ENCODE assay signal across 8 cellular contexts in genomic region chr12:106247731-106248176, GRCh38. TPM values are rescaled to one million over a fixed set of nuclear protein-coding genes. Genes with fewer than 3 reads are reported as not detected.
DNase-seq lines count a peak whose midpoint lies in the region; ATAC-seq and TF ChIP-seq lines count a peak whose summit lies in the region.

A gene with protein sequence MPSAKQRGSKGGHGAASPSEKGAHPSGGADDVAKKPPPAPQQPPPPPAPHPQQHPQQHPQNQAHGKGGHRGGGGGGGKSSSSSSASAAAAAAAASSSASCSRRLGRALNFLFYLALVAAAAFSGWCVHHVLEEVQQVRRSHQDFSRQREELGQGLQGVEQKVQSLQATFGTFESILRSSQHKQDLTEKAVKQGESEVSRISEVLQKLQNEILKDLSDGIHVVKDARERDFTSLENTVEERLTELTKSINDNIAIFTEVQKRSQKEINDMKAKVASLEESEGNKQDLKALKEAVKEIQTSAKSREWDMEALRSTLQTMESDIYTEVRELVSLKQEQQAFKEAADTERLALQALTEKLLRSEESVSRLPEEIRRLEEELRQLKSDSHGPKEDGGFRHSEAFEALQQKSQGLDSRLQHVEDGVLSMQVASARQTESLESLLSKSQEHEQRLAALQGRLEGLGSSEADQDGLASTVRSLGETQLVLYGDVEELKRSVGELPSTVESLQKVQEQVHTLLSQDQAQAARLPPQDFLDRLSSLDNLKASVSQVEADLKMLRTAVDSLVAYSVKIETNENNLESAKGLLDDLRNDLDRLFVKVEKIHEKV (minus strand): TSS chr12:106248020. CDS start chr12:106247851, 169 bp downstream.

- H3K27me3 ChIP-seq in OCI-LY3 (ENCODE audit: low read depth, low read length) (peaks cover 26% of the 10 kb centered on the region), thoracic aorta (replicated peaks; ENCODE audit: insufficient read depth) (no peaks in the 10 kb centered on the region)

- POLR2A ChIA-PET in naive thymus-derived CD8-positive, alpha-beta T cell (lab: Charles Lee) = interaction anchor here (0.7 to 7.2 kb wide), 9 partner anchors 16 to 708 kb away, joined by 3 to 118 read pairs (median 4); partner anchors contain the start of genes TCP11L2 and TMEM263

- in situ Hi-C loops in GM18951 (cut with MboI; ENCODE audit: low sequenced_read_pairs, unreplicated experiment) = no loop called here

- H3K36me3 ChIP-seq in OCI-LY3 (replicated peaks; ENCODE audit: low read depth, low read length) (no peaks in the 10 kb centered on the region), thoracic aorta (no peaks in the 10 kb centered on the region)

- H3K4me2 ChIP-seq in OCI-LY3 (ENCODE audit: low read length) = peak within 1 kb of the TSS; percentile 60

- H3K27ac ChIP-seq in OCI-LY3 (ENCODE audit: low read length) = no peak within 1 kb of the TSS
- H3K27ac ChIP-seq in thoracic aorta = peak within 1 kb of the TSS; percentile 95 to 96

- peak; percentile 75 for DNase-seq in AG09319 (ENCODE audit: extremely low read depth, low read depth)
- DNase-seq in activated effector memory CD4-positive, alpha-beta T cell treated with anti-CD3 and anti-CD28 coated beads, Interleukin-2, amount 50 U/mL, for 16 hours = peak; percentile 86
- peak; percentile 80 for DNase-seq in fibroblast of pulmonary artery (ENCODE audit: low read depth)
- DNase-seq in naive thymus-derived CD8-positive, alpha-beta T cell = peak; percentile 38 to 76 (median 60)
- no peak for DNase-seq in thoracic aorta (ENCODE audit: low spot score)

- H4K20me1 ChIP-seq in OCI-LY3 (ENCODE audit: insufficient read depth, low read length) = no peaks in the 10 kb centered on the region

- H3K4me1 ChIP-seq in OCI-LY3 (ENCODE audit: low read length) (no peaks in the 10 kb centered on the region), thoracic aorta (ENCODE audit: control insufficient read depth in 1 of 2, low read depth in 2 of 2) (peaks cover 11 to 47% of the 10 kb centered on the region in 2 donors)

- ATAC-seq in HG03139 (IDR thresholded peaks at IDR 0.05; ENCODE audit: unreplicated experiment) (peak; percentile 43), thoracic aorta (ENCODE audit: insufficient number of reproducible peaks, low FRiP score, low read depth) (peak; percentile 30)
- peak; percentile 50 to 60 for ATAC-seq in naive thymus-derived CD8-positive, alpha-beta T cell

- H3K79me2 ChIP-seq in OCI-LY3 (ENCODE audit: low read length) = no peaks in the 10 kb centered on the region

- H3K36me3 Mint-ChIP-seq in naive thymus-derived CD8-positive, alpha-beta T cell = no peaks in the 10 kb centered on the region

- H2AFZ ChIP-seq in OCI-LY3 (ENCODE audit: low read depth, low read length) = no peak within 1 kb of the TSS

- H3K9me3 Mint-ChIP-seq in naive thymus-derived CD8-positive, alpha-beta T cell = no peaks in the 10 kb centered on the region

- peaks cover 17 to 54% (median 43%) of the 10 kb centered on the region in 4 donors for H3K4me1 Mint-ChIP-seq in naive thymus-derived CD8-positive, alpha-beta T cell

- H3K27me3 Mint-ChIP-seq in naive thymus-derived CD8-positive, alpha-beta T cell = no peaks in the 10 kb centered on the region

- TF ChIP-seq CTCF in AG09319 (IDR thresholded peaks at IDR 0.05; ENCODE audit: low read depth, low read length) (no peak), OCI-LY3 (IDR thresholded peaks at IDR 0.05; ENCODE audit: low read depth, low read length) (no peak), fibroblast of pulmonary artery (IDR thresholded peaks at IDR 0.05; ENCODE audit: low read length, missing control alignments) (no peak), thoracic aorta (IDR thresholded peaks at IDR 0.05) (no peak)

- H3K27ac Mint-ChIP-seq in naive thymus-derived CD8-positive, alpha-beta T cell = peak within 1 kb of the TSS; percentile 69 to 98 (median 95)

- H3K9me3 ChIP-seq in OCI-LY3 (ENCODE audit: insufficient read depth, low read length) (no peaks in the 10 kb centered on the region), thoracic aorta (no peaks in the 10 kb centered on the region)

- peak within 1 kb of the TSS; percentile 74 for H3K4me3 ChIP-seq in OCI-LY3 (ENCODE audit: low read length)
- peak within 1 kb of the TSS; percentile 85 for H3K4me3 ChIP-seq in fibroblast of pulmonary artery (replicated peaks; ENCODE audit: low read depth, low read length)
- H3K4me3 ChIP-seq in thoracic aorta = peak within 1 kb of the TSS; percentile 75

- peak within 1 kb of the TSS; percentile 75 to 91 (median 86) for H3K4me3 Mint-ChIP-seq in naive thymus-derived CD8-positive, alpha-beta T cell

- peak; percentile 27 for TF ChIP-seq POLR2A in GM18951 (IDR thresholded peaks at IDR 0.05; ENCODE audit: extremely low read depth, insufficient read depth, insufficient read length)

- peak within 1 kb of the TSS; percentile 49; the same call in 1 of the 2 replicates for H3K9ac ChIP-seq in OCI-LY3 (ENCODE audit: low read length)

RNA-seq across cellular contexts. Expression of the gene that starts here (rescaled TPM):
- 10 to 100 TPM; 13.7 to 14.4 TPM for total RNA-seq in naive thymus-derived CD8-positive, alpha-beta T cell
- polyA plus RNA-seq in naive thymus-derived CD8-positive, alpha-beta T cell = 10 to 100 TPM; 11.2 to 11.9 (median 11.2) TPM
- 10 to 100 TPM; 81.4 to 85.1 TPM for total RNA-seq in thoracic aorta

Comparison
In these comparisons a context has a peak if more than half of its experiments do, and no peak if none do; other contexts are left out.
1. RNA of the gene that starts here (total RNA-seq): 81.4 to 85.1 TPM in thoracic aorta; 13.7 to 14.4 TPM in naive thymus-derived CD8-positive, alpha-beta T cell; every median in the first group is over 4 times any median in the second.
2. Peak in every context shown above with its lines, with median percentiles within 50 percentile points of each other: ATAC-seq and H3K4me3 ChIP-seq.